In the genomic region with DNA sequence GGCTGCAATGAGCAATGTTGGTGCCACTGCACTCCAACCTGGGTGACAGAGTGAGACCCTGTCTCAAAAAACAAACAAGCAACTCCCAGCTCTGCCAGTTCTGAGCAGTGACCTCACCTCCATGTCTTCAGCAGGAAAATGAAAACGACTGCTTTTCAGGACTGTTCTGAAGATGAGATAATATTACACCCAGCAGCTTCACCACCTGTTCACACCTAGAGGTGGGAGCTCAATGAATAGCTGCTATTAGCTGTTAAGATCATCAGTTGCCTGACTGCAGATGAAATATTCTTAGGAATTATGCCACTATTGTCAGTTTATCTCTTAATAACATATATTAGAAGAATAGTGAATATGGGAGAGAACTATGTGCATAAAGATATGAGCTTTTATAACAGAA, we compare ENCODE assay signal across 26 cellular contexts.
"Had no signal": no experiment of that assay in that cellular context is flagged by ENCODE, and none has a peak within 500 bp of the region (broad histone marks: within the 10 kb centered on the region; RNA-seq: fewer than 3 reads in every experiment).

No MANE protein-coding gene starts in this region.

- H3K9me3 ChIP-seq: breast epithelium, esophagus muscularis mucosa, left lung, thyroid gland had no signal

- H3K27ac ChIP-seq: breast epithelium, coronary artery, esophagus muscularis mucosa, hepatocyte, left lung, parathyroid adenoma, thyroid gland, VCaP had no signal

- H3K36me3 ChIP-seq: breast epithelium, esophagus muscularis mucosa, left lung, thyroid gland had no signal

- H3K4me3 ChIP-seq: breast epithelium, coronary artery, esophagus muscularis mucosa, hepatocyte, left lung, lung, thyroid gland had no signal

- H3K27me3 ChIP-seq: breast epithelium, esophagus muscularis mucosa, hepatocyte, left lung, thyroid gland had no signal

- H3K4me1 ChIP-seq: breast epithelium, parathyroid adenoma had no signal

- DNase-seq: activated CD4-positive, alpha-beta memory T cell treated with anti-CD3 and anti-CD28 coated beads, Interleukin-2, amount 10 ng/mL, durations not matched to agents 7 days and 5 days; activated CD4-positive, alpha-beta T cell treated with anti-CD3 and anti-CD28 coated beads, Interleukin-2, amount 10 ng/mL, durations not matched to agents 24 days and 14 days; activated effector memory CD4-positive, alpha-beta T cell treated with Interleukin-2 at 50 U/mL for 16 hours; activated naive CD4-positive, alpha-beta T cell treated with anti-CD3 and anti-CD28 coated beads for 36 hours; activated naive CD8-positive, alpha-beta T cell treated with anti-CD3 and anti-CD28 coated beads, Interleukin-2, amount 10 ng/mL, durations not matched to agents 7 days and 5 days; activated T-cell treated with anti-CD3 and anti-CD28 coated beads, Interleukin-2, amount 50 U/mL, for 72 hours; amniotic stem cell; glutamatergic neuron; immature natural killer cell; kidney glomerular epithelial cell; left lung; naive B cell; nucleus accumbens; right cardiac atrium; stimulated activated CD4-positive, alpha-beta T cell treated with anti-CD3 and anti-CD28 coated beads, Interleukin-12 subunit alpha, Interleukin-12 subunit beta, amount 100 ng/mL, for 4 hours; stimulated activated CD4-positive, alpha-beta T cell treated with anti-CD3 and anti-CD28 coated beads, Interleukin-4, amount 100 ng/mL, for 4 hours; stimulated activated naive CD8-positive, alpha-beta T cell treated with anti-CD3 and anti-CD28 coated beads, Interleukin-15, Interleukin-2, amounts not matched to agents 100 U/mL and 50 U/mL, for 24 hours; thyroid gland had no signal

- FAIRE-seq: frontal cortex had no signal
